9 cellular contexts compared by ENCODE assay signal in genomic region chr5:82413302-82414042, GRCh38.
DNase-seq lines count a peak whose midpoint lies in the region; ATAC-seq and TF ChIP-seq lines count a peak whose summit lies in the region.
"Had no signal": no experiment of that assay in that cellular context is flagged by ENCODE, and none has a peak within 500 bp of the region (broad histone marks: within the 10 kb centered on the region; RNA-seq: fewer than 3 reads in every experiment).

No MANE protein-coding gene starts in this region.

- ATAC-seq in sciatic nerve, result peak; percentile 82
- no peak for ATAC-seq in naive thymus-derived CD4-positive, alpha-beta T cell
- ATAC-seq in body of pancreas, result no peak
- no peak for ATAC-seq in HG03521 (IDR thresholded peaks at IDR 0.05; ENCODE audit: unreplicated experiment)

- H3K4me1 Mint-ChIP-seq in naive thymus-derived CD4-positive, alpha-beta T cell, result no peaks in the 10 kb centered on the region

- no peaks in the 10 kb centered on the region for H3K27me3 ChIP-seq in naive thymus-derived CD4-positive, alpha-beta T cell (ENCODE audit: control insufficient read depth in 2 of 2, insufficient read depth in 2 of 2, low read length in 2 of 2)
- no peaks in the 10 kb centered on the region for H3K27me3 ChIP-seq in body of pancreas

- H3K36me3 ChIP-seq in naive thymus-derived CD4-positive, alpha-beta T cell (ENCODE audit: control insufficient read depth in 2 of 3, insufficient read depth in 3 of 3, low read length in 3 of 3), result no peaks in the 10 kb centered on the region
- no peaks in the 10 kb centered on the region for H3K36me3 ChIP-seq in body of pancreas (replicated peaks in 1 of 2; ENCODE audit: insufficient read depth in 1 of 2, low read depth in 2 of 2)

- no peaks in the 10 kb centered on the region for H3K9me3 ChIP-seq in naive thymus-derived CD4-positive, alpha-beta T cell (ENCODE audit: control insufficient read depth in 2 of 3, low read length in 3 of 3)
- no peaks in the 10 kb centered on the region for H3K9me3 ChIP-seq in body of pancreas

- TF ChIP-seq POLR2A in body of pancreas (IDR thresholded peaks at IDR 0.05), result no peak

- WGBS in body of pancreas, 2 donors, result 34 to 55% methylated on average over 7 of the region's 7 CpGs

- DNase-seq in GM04503 (ENCODE audit: low read depth), result peak; percentile 96
- DNase-seq in SIG-M5 treated with dmso at 0.1 percent for 504 hours (lab: John Stamatoyannopoulos, UW; ENCODE audit: unreplicated experiment), result peak; percentile 74
- peak; percentile 93 for DNase-seq in fibroblast of gingiva (ENCODE audit: low read depth)
- DNase-seq in sciatic nerve (ENCODE audit: low spot score), result no peak
- no peak for DNase-seq in NCI-H82 treated with DMSO at 0.1 percent for 48 hours (lab: John Stamatoyannopoulos, UW; ENCODE audit: unreplicated experiment)
- no peak for DNase-seq in naive thymus-derived CD4-positive, alpha-beta T cell
- DNase-seq in body of pancreas, result no peak
- DNase-seq: trophoblast cell had no signal

- H3K9me3 Mint-ChIP-seq in naive thymus-derived CD4-positive, alpha-beta T cell, result peaks cover 0 to 2% (median 0%) of the 10 kb centered on the region in 11 donors

- POLR2A ChIA-PET in naive thymus-derived CD4-positive, alpha-beta T cell (lab: Charles Lee), result no interaction called here

- peaks cover 0 to 6% (median 0%) of the 10 kb centered on the region in 5 donors for H3K27me3 Mint-ChIP-seq in naive thymus-derived CD4-positive, alpha-beta T cell

- TF ChIP-seq CTCF in body of pancreas (IDR thresholded peaks at IDR 0.05), result no peak

- H3K4me3 Mint-ChIP-seq in naive thymus-derived CD4-positive, alpha-beta T cell, result no peak overlapping the region

- peaks cover 0 to 2% (median 0%) of the 10 kb centered on the region in 5 donors for H3K36me3 Mint-ChIP-seq in naive thymus-derived CD4-positive, alpha-beta T cell

- no peaks in the 10 kb centered on the region for H3K4me1 ChIP-seq in naive thymus-derived CD4-positive, alpha-beta T cell (ENCODE audit: control insufficient read depth in 2 of 2, insufficient read depth in 2 of 2, low read length in 2 of 2)
- H3K4me1 ChIP-seq in body of pancreas, result no peaks in the 10 kb centered on the region

- H3K4me3 ChIP-seq in naive thymus-derived CD4-positive, alpha-beta T cell (ENCODE audit: low read length), result no peak overlapping the region
- no peak overlapping the region for H3K4me3 ChIP-seq in body of pancreas

- CTCF ChIA-PET in naive thymus-derived CD4-positive, alpha-beta T cell (lab: Charles Lee), result no interaction called here

- intact Hi-C loops in sciatic nerve (cut with DNase I) (no loop called here), body of pancreas (cut with DNase I) (no loop called here)
- intact Hi-C loops in naive thymus-derived CD4-positive, alpha-beta T cell (cut with micrococcal nuclease), result no loop called here

- H3K27ac Mint-ChIP-seq in naive thymus-derived CD4-positive, alpha-beta T cell, result no peak overlapping the region

- H3K27ac ChIP-seq in naive thymus-derived CD4-positive, alpha-beta T cell (ENCODE audit: low read depth, low read length), result no peak overlapping the region
- H3K27ac ChIP-seq in body of pancreas, result no peak overlapping the region

Comparison
In these comparisons a context has a peak if more than half of its experiments do, and no peak if none do; other contexts are left out.
1. DNase-seq: peak in GM04503 (single experiment), SIG-M5 treated with dmso at 0.1 percent for 504 hours (single experiment) and fibroblast of gingiva (single experiment); none in sciatic nerve (single experiment), NCI-H82 treated with DMSO at 0.1 percent for 48 hours (single experiment), naive thymus-derived CD4-positive, alpha-beta T cell (0 of 9) and body of pancreas (0 of 4).